ENCODE assay signal across 8 cellular contexts in genomic region chr18:58223717-58224424, GRCh38.
A peak's percentile ranks its signal among the peaks of the same experiment; 100 is the strongest.
DNase-seq lines count a peak whose midpoint lies in the region; ATAC-seq, FAIRE-seq and TF ChIP-seq lines count a peak whose summit lies in the region.

No MANE protein-coding gene starts in this region.

- no peaks in the 10 kb centered on the region for H3K9me3 ChIP-seq in gastrocnemius medialis
- no peaks in the 10 kb centered on the region for H3K9me3 ChIP-seq in CD8-positive, alpha-beta memory T cell (ENCODE audit: low read length)

- H3K4me1 ChIP-seq in gastrocnemius medialis, result peaks cover 10 to 12% of the 10 kb centered on the region in 2 donors
- no peaks in the 10 kb centered on the region for H3K4me1 ChIP-seq in CD8-positive, alpha-beta memory T cell (ENCODE audit: insufficient read depth, low read length)

- intact Hi-C loops in gastrocnemius medialis (cut with DNase I; ENCODE audit: low total_unique reads), result no loop called here

- H3K27ac ChIP-seq in gastrocnemius medialis, result peak overlapping the region; percentile 32 to 71 (median 64)
- no peak overlapping the region for H3K27ac ChIP-seq in CD8-positive, alpha-beta memory T cell (ENCODE audit: low read depth, low read length)

- no peak for TF ChIP-seq POLR2A in H54 (IDR thresholded peaks at IDR 0.05; ENCODE audit: low read depth, low read length)
- no peak for TF ChIP-seq POLR2A in gastrocnemius medialis (IDR thresholded peaks at IDR 0.05)

- CTCF ChIA-PET in CD8-positive, alpha-beta memory T cell (lab: Charles Lee), result no interaction called here

- no peaks in the 10 kb centered on the region for H3K36me3 ChIP-seq in gastrocnemius medialis
- no peaks in the 10 kb centered on the region for H3K36me3 ChIP-seq in CD8-positive, alpha-beta memory T cell (ENCODE audit: insufficient read depth, low read length)

- in situ Hi-C loops in gastrocnemius medialis (cut with MboI; ENCODE audit: low sequenced_read_pairs in 4 of 4), result loop anchor here in 1 of 4 donors (25.0 kb wide), 1 partner anchor 263 kb away; no protein-coding TSS in a partner anchor

- FAIRE-seq in H54 (lab: Jason Lieb, UNC), result peak; percentile 64

- no peak for TF ChIP-seq CTCF in gastrocnemius medialis (IDR thresholded peaks at IDR 0.05 in 4 of 5, conservative IDR thresholded peaks at IDR 0.05 in 1 of 5)

- no peak overlapping the region for H3K4me3 Mint-ChIP-seq in CD8-positive, alpha-beta memory T cell

- POLR2A ChIA-PET in CD8-positive, alpha-beta memory T cell (lab: Charles Lee), result no interaction called here

- H3K27me3 Mint-ChIP-seq in CD8-positive, alpha-beta memory T cell, result peaks cover 8 to 18% of the 10 kb centered on the region in 2 donors

- no peaks in the 10 kb centered on the region for H3K27me3 ChIP-seq in gastrocnemius medialis
- H3K27me3 ChIP-seq in CD8-positive, alpha-beta memory T cell (ENCODE audit: insufficient read depth, low read length, poor library complexity, severe bottlenecking), result no peaks in the 10 kb centered on the region

- no peaks in the 10 kb centered on the region for H3K9me3 Mint-ChIP-seq in CD8-positive, alpha-beta memory T cell

- ATAC-seq in gastrocnemius medialis (peak; percentile 98 to 99), HG03108 (IDR thresholded peaks at IDR 0.05; ENCODE audit: unreplicated experiment) (no peak)

- H3K36me3 Mint-ChIP-seq in CD8-positive, alpha-beta memory T cell, result no peaks in the 10 kb centered on the region

- peak overlapping the region in 2 of 4 donors; percentile 11 to 25 for H3K4me3 ChIP-seq in gastrocnemius medialis
- H3K4me3 ChIP-seq in CD8-positive, alpha-beta memory T cell (ENCODE audit: low read length), result no peak overlapping the region

- no peak overlapping the region for H3K27ac Mint-ChIP-seq in CD8-positive, alpha-beta memory T cell

- DNase-seq in H54 (ENCODE audit: insufficient read length, low spot score) (no peak), SW 1271 (lab: John Stamatoyannopoulos, UW) (peak; percentile 19 to 70), glomerular endothelial cell (ENCODE audit: extremely low read depth, low read depth, low spot score) (peak; percentile 95), gastrocnemius medialis (peak; percentile 33 to 53), GF-D8 (lab: John Stamatoyannopoulos, UW) (no peak), NCI-H2081 treated with DMSO at 0.1 percent for 48 hours (lab: John Stamatoyannopoulos, UW) (no peak)
- DNase-seq in CD8-positive, alpha-beta memory T cell, result no peak

- no peaks in the 10 kb centered on the region for H3K4me1 Mint-ChIP-seq in CD8-positive, alpha-beta memory T cell

Comparison
In these comparisons a context has a peak if more than half of its experiments do, and no peak if none do; other contexts are left out.
1. DNase-seq: peak in SW 1271 (2 of 2), glomerular endothelial cell (single experiment) and gastrocnemius medialis (2 of 2); none in H54 (single experiment), CD8-positive, alpha-beta memory T cell (0 of 5), GF-D8 (single experiment) and NCI-H2081 treated with DMSO at 0.1 percent for 48 hours (single experiment).